8 cellular contexts compared by ENCODE assay signal in genomic region chr3:119239421-119239820, GRCh38. TPM values are rescaled to one million over a fixed set of nuclear protein-coding genes. Genes with fewer than 3 reads are reported as not detected.
DNase-seq lines count a peak whose midpoint lies in the region; ATAC-seq and TF ChIP-seq lines count a peak whose summit lies in the region.

No MANE protein-coding gene starts in this region.

- H3K36me3 ChIP-seq in iPS-18a (ENCODE audit: control insufficient read depth, low read depth, low read length) = peaks cover 30% of the 10 kb centered on the region
- H3K36me3 ChIP-seq in suprapubic skin = peaks cover 16% of the 10 kb centered on the region

- WGBS in suprapubic skin = 27% methylated on average over 3 of the region's 3 CpGs

- POLR2A ChIA-PET in activated CD4-positive, alpha-beta T cell treated with anti-CD3 and anti-CD28 coated beads, Interleukin-2, amount 10 ng/mL, durations not matched to agents 7 days and 5 days (lab: Charles Lee) = interaction anchor here (0.8 kb wide), 1 partner anchor 259 kb away, joined by 3 read pairs; the partner anchor contains the start of gene TIMMDC1
- POLR2A ChIA-PET in WTC11 (lab: Charles Lee) = interaction anchor here (0.6 kb wide), 1 partner anchor 289 kb away, joined by 3 read pairs; no protein-coding TSS in a partner anchor

- H3K27ac Mint-ChIP-seq in activated CD4-positive, alpha-beta T cell treated with anti-CD3 and anti-CD28 coated beads, Interleukin-2, amount 10 ng/mL, durations not matched to agents 7 days and 5 days = peak overlapping the region; percentile 95
- H3K27ac Mint-ChIP-seq in WTC11 = no peak overlapping the region

- H3K4me1 ChIP-seq in iPS-18a (ENCODE audit: control insufficient read depth, low read depth, low read length) (no peaks in the 10 kb centered on the region), suprapubic skin (peaks cover 33% of the 10 kb centered on the region)

- no peak for TF ChIP-seq POLR2A in suprapubic skin (IDR thresholded peaks at IDR 0.05)

- H3K27me3 Mint-ChIP-seq in activated CD4-positive, alpha-beta T cell treated with anti-CD3 and anti-CD28 coated beads, Interleukin-2, amount 10 ng/mL, durations not matched to agents 7 days and 5 days = no peaks in the 10 kb centered on the region
- H3K27me3 Mint-ChIP-seq in WTC11 (ENCODE audit: low read depth) = no peaks in the 10 kb centered on the region

- H3K27me3 ChIP-seq in iPS-18a (ENCODE audit: control insufficient read depth, insufficient read depth, low read length) = no peaks in the 10 kb centered on the region
- no peaks in the 10 kb centered on the region for H3K27me3 ChIP-seq in suprapubic skin

- no peak overlapping the region for H3K27ac ChIP-seq in iPS-18a (ENCODE audit: low read length)
- peak overlapping the region; percentile 8 for H3K27ac ChIP-seq in suprapubic skin

- H3K9ac ChIP-seq in iPS-18a (ENCODE audit: low read length) = peak overlapping the region; percentile 64

- CTCF ChIA-PET in activated CD4-positive, alpha-beta T cell treated with anti-CD3 and anti-CD28 coated beads, Interleukin-2, amount 10 ng/mL, durations not matched to agents 7 days and 5 days (lab: Charles Lee) = interaction anchor here (0.7 to 1.8 kb wide), 4 partner anchors 20 to 436 kb away, joined by 3 to 4 read pairs (median 4); no protein-coding TSS in a partner anchor
- CTCF ChIA-PET in WTC11 (lab: Charles Lee) = interaction anchor here (0.9 to 1.1 kb wide), 2 partner anchors 83 to 117 kb away, joined by 3 read pairs; no protein-coding TSS in a partner anchor

- H3K9me3 ChIP-seq in iPS-18a (ENCODE audit: control insufficient read depth, low read depth, low read length) = no peaks in the 10 kb centered on the region
- H3K9me3 ChIP-seq in suprapubic skin = no peaks in the 10 kb centered on the region

- TF ChIP-seq CTCF in WTC11 (IDR thresholded peaks at IDR 0.05) (no peak), suprapubic skin (IDR thresholded peaks at IDR 0.05) (no peak)

- no peaks in the 10 kb centered on the region for H3K9me3 Mint-ChIP-seq in activated CD4-positive, alpha-beta T cell treated with anti-CD3 and anti-CD28 coated beads, Interleukin-2, amount 10 ng/mL, durations not matched to agents 7 days and 5 days
- H3K9me3 Mint-ChIP-seq in WTC11 = no peaks in the 10 kb centered on the region

- no peak for TF ChIP-seq EP300 in suprapubic skin (IDR thresholded peaks at IDR 0.05)

- peak overlapping the region; percentile 86 for H3K4me3 Mint-ChIP-seq in activated CD4-positive, alpha-beta T cell treated with anti-CD3 and anti-CD28 coated beads, Interleukin-2, amount 10 ng/mL, durations not matched to agents 7 days and 5 days
- peak overlapping the region; percentile 85 for H3K4me3 Mint-ChIP-seq in WTC11

- no peak for ATAC-seq in WTC11
- ATAC-seq in GM19397 (IDR thresholded peaks at IDR 0.05; ENCODE audit: unreplicated experiment) = no peak
- no peak for ATAC-seq in GM19023 (IDR thresholded peaks at IDR 0.05; ENCODE audit: unreplicated experiment)

- H3K36me3 Mint-ChIP-seq in activated CD4-positive, alpha-beta T cell treated with anti-CD3 and anti-CD28 coated beads, Interleukin-2, amount 10 ng/mL, durations not matched to agents 7 days and 5 days (ENCODE audit: low read depth) = peaks cover 29% of the 10 kb centered on the region
- H3K36me3 Mint-ChIP-seq in WTC11 = peaks cover 29% of the 10 kb centered on the region

- no peak for DNase-seq in activated CD4-positive, alpha-beta T cell treated with anti-CD3 and anti-CD28 coated beads, Interleukin-2, amount 10 ng/mL, durations not matched to agents 7 days and 5 days
- DNase-seq in activated CD4-positive, alpha-beta T cell treated with anti-CD3 and anti-CD28 coated beads, Interleukin-2, amount 50 U/mL, for 48 hours = no peak
- DNase-seq in WTC11 (ENCODE audit: low spot score) (no peak), suprapubic skin (ENCODE audit: low spot score in 2 of 2) (no peak), NCI-H524 treated with DMSO at 0.1 percent for 48 hours (lab: John Stamatoyannopoulos, UW) (no peak)

- H3K4me3 ChIP-seq in iPS-18a (ENCODE audit: low read length) = peak overlapping the region; percentile 73
- H3K4me3 ChIP-seq in suprapubic skin = peak overlapping the region; percentile 99

- peaks cover 55% of the 10 kb centered on the region for H3K4me1 Mint-ChIP-seq in activated CD4-positive, alpha-beta T cell treated with anti-CD3 and anti-CD28 coated beads, Interleukin-2, amount 10 ng/mL, durations not matched to agents 7 days and 5 days
- H3K4me1 Mint-ChIP-seq in WTC11 = peaks cover 13% of the 10 kb centered on the region

TF ChIP-seq in WTC11, 78 proteins besides CTCF, POLR2A, EP300 and RAD21:
- TF ChIP-seq E2F5 (CRISPR knock-in tag; IDR thresholded peaks at IDR 0.05) (no peak), PREB (CRISPR knock-in tag; IDR thresholded peaks at IDR 0.05; ENCODE audit: borderline replicate concordance) (no peak), FOXP4 (CRISPR knock-in tag; IDR thresholded peaks at IDR 0.05) (no peak), ETV6 (CRISPR knock-in tag; IDR thresholded peaks at IDR 0.05) (no peak), SP1 (CRISPR knock-in tag; conservative IDR thresholded peaks at IDR 0.05) (no peak), ZNF219 (CRISPR knock-in tag; IDR thresholded peaks at IDR 0.05; ENCODE audit: borderline replicate concordance) (no peak), ATF2 (CRISPR knock-in tag; IDR thresholded peaks at IDR 0.05; ENCODE audit: borderline replicate concordance, low read depth) (no peak), GTF2I (CRISPR knock-in tag; conservative IDR thresholded peaks at IDR 0.05) (no peak), SMAD4 (CRISPR knock-in tag; IDR thresholded peaks at IDR 0.05) (no peak), OVOL2 (CRISPR knock-in tag; IDR thresholded peaks at IDR 0.05; ENCODE audit: borderline replicate concordance) (no peak), FOXK1 (CRISPR knock-in tag; IDR thresholded peaks at IDR 0.05) (no peak), GRHL2 (CRISPR knock-in tag; IDR thresholded peaks at IDR 0.05; ENCODE audit: insufficient replicate concordance, severe bottlenecking) (no peak)
TF ChIP-seq in WTC11: peak in this region for 0.

RNA-seq across cellular contexts. Expression of gene B4GALT4, which starts 1.3 kb away (rescaled TPM):
- 10 to 100 TPM; 16.1 to 16.5 TPM for total RNA-seq in activated CD4-positive, alpha-beta T cell treated with anti-CD3 and anti-CD28 coated beads, Interleukin-2, amount 10 ng/mL, durations not matched to agents 7 days and 5 days
- 32.0 to 37.7 TPM (median 32.9 TPM) in 3 replicates for total RNA-seq in WTC11 (2021)
- 10 to 100 TPM; 13.6 to 19.4 (median 16.1) TPM for total RNA-seq in suprapubic skin

RNA-seq across cellular contexts. Expression of gene ARHGAP31, which starts 54.8 kb away (rescaled TPM):
- total RNA-seq in activated CD4-positive, alpha-beta T cell treated with anti-CD3 and anti-CD28 coated beads, Interleukin-2, amount 10 ng/mL, durations not matched to agents 7 days and 5 days = 1 to 10 TPM; 2.0 to 2.4 TPM
- 3.7 to 7.2 TPM (median 4.2 TPM) in 3 replicates for total RNA-seq in WTC11 (2021)
- 10 to 100 TPM; 15.8 to 26.6 (median 21.7) TPM for total RNA-seq in suprapubic skin
